Comparison of ENCODE assay signal across 8 cellular contexts in the genomic region with DNA sequence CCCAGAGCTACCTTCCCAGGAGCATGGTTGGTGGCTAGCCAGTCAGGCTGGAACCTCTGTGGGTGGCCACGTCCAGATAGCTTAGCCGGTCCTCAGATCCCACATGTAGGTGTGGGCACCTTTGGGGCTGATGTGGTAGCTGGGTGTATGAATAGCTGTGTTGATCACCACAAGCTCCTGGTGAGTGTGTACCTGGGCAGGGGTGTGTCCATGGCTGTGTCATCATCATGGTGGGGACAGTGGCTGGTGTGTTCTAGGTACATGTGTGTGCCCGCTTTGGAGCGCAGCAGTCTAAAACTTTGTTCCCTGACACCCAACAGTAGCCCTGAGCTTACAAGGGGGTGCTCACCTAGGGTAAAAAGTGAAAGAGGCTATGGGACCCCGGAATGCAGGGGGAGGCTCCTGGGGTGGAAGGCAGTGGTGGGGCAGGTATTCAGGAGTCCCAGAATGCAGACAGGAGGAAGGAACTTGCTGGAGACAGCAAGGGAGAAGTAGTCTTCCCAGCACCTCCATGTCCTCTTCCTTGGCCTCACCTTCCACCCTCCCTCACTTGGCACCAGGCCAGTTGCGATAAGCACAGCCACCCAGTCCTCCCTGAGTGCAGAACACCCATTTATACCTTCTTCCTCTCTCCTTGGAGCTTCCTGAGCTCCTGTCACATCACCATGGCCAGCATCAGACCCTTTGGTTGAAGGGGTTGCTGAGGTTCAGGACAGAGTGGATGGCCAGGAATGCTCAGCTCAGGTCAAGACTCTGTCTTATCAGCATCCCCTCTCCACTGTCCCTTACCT. TPM values are rescaled to one million over a fixed set of nuclear protein-coding genes. Genes with fewer than 3 reads are reported as not detected.
DNase-seq lines count a peak whose midpoint lies in the region; ATAC-seq and TF ChIP-seq lines count a peak whose summit lies in the region.

No MANE protein-coding gene starts in this region.

- no peak for ATAC-seq in HG02970 (IDR thresholded peaks at IDR 0.05; ENCODE audit: low FRiP score, unreplicated experiment)

- TF ChIP-seq CTCF in KMS-11 (conservative IDR thresholded peaks at IDR 0.05; ENCODE audit: low read depth, low read length), result no peak
- no peak for TF ChIP-seq CTCF in kidney epithelial cell (IDR thresholded peaks at IDR 0.05; ENCODE audit: insufficient read depth, low read length, poor library complexity, severe bottlenecking)

- H3K27ac Mint-ChIP-seq in activated naive CD4-positive, alpha-beta T cell treated with anti-CD3 and anti-CD28 coated beads, Interleukin-2, amount 50 U/mL, for 24 hours, result peak overlapping the region; percentile 97
- H3K27ac Mint-ChIP-seq in stimulated activated naive CD8-positive, alpha-beta T cell treated with anti-CD3 and anti-CD28 coated beads, Interleukin-15, Interleukin-2, amounts not matched to agents 100 ng/mL and 50 ng/mL, for 24 hours, result peak overlapping the region; percentile 100

- H3K36me3 Mint-ChIP-seq in activated naive CD4-positive, alpha-beta T cell treated with anti-CD3 and anti-CD28 coated beads, Interleukin-2, amount 50 U/mL, for 24 hours, result peaks cover 38% of the 10 kb centered on the region
- H3K36me3 Mint-ChIP-seq in stimulated activated naive CD8-positive, alpha-beta T cell treated with anti-CD3 and anti-CD28 coated beads, Interleukin-15, Interleukin-2, amounts not matched to agents 100 ng/mL and 50 ng/mL, for 24 hours (ENCODE audit: low read depth), result peaks cover 84% of the 10 kb centered on the region

- H3K4me2 ChIP-seq in KMS-11, result peak overlapping the region; percentile 54; the same call in 1 of the 2 replicates

- peak overlapping the region; percentile 96 for H3K4me3 Mint-ChIP-seq in activated naive CD4-positive, alpha-beta T cell treated with anti-CD3 and anti-CD28 coated beads, Interleukin-2, amount 50 U/mL, for 24 hours
- peak overlapping the region; percentile 99 for H3K4me3 Mint-ChIP-seq in stimulated activated naive CD8-positive, alpha-beta T cell treated with anti-CD3 and anti-CD28 coated beads, Interleukin-15, Interleukin-2, amounts not matched to agents 100 ng/mL and 50 ng/mL, for 24 hours

- H3K79me2 ChIP-seq in KMS-11 (ENCODE audit: insufficient read depth, low read depth), result no peaks in the 10 kb centered on the region

- no peaks in the 10 kb centered on the region for H3K27me3 ChIP-seq in KMS-11 (ENCODE audit: insufficient read depth, low read depth)
- H3K27me3 ChIP-seq in kidney epithelial cell (ENCODE audit: control insufficient read depth, insufficient read depth, low read length), result peaks cover 8% of the 10 kb centered on the region

- H3K9ac ChIP-seq in KMS-11, result no peak overlapping the region; the same call in 1 of the 2 replicates

- no peak overlapping the region for H2AFZ ChIP-seq in KMS-11 (ENCODE audit: low read depth)

- no peaks in the 10 kb centered on the region for H3K36me3 ChIP-seq in KMS-11 (ENCODE audit: insufficient read depth)
- H3K36me3 ChIP-seq in kidney epithelial cell (ENCODE audit: control insufficient read depth, insufficient read depth, low read length), result no peaks in the 10 kb centered on the region

- peaks cover 67% of the 10 kb centered on the region for H3K4me1 Mint-ChIP-seq in activated naive CD4-positive, alpha-beta T cell treated with anti-CD3 and anti-CD28 coated beads, Interleukin-2, amount 50 U/mL, for 24 hours
- peaks cover 60% of the 10 kb centered on the region for H3K4me1 Mint-ChIP-seq in stimulated activated naive CD8-positive, alpha-beta T cell treated with anti-CD3 and anti-CD28 coated beads, Interleukin-15, Interleukin-2, amounts not matched to agents 100 ng/mL and 50 ng/mL, for 24 hours (ENCODE audit: low read depth)

- H3K4me3 ChIP-seq in KMS-11 (IDR thresholded peaks at IDR 0.05; ENCODE audit: insufficient read depth, low read depth, low read length) (no peak overlapping the region), kidney epithelial cell (ENCODE audit: low read depth, low read length) (peak overlapping the region; percentile 63)

- H3K27ac ChIP-seq in KMS-11, result no peak overlapping the region

- no peak for DNase-seq in kidney epithelial cell (ENCODE audit: low read depth)
- DNase-seq in OCI-M2 (lab: John Stamatoyannopoulos, UW; ENCODE audit: unreplicated experiment), result no peak
- no peak for DNase-seq in GDM1 (lab: John Stamatoyannopoulos, UW)
- no peak for DNase-seq in SW 1271 (lab: John Stamatoyannopoulos, UW)

- peaks cover 23% of the 10 kb centered on the region for H3K4me1 ChIP-seq in KMS-11 (ENCODE audit: low read depth, poor library complexity, severe bottlenecking)

- H4K20me1 ChIP-seq in KMS-11 (ENCODE audit: insufficient read depth), result no peaks in the 10 kb centered on the region

- no peaks in the 10 kb centered on the region for H3K27me3 Mint-ChIP-seq in activated naive CD4-positive, alpha-beta T cell treated with anti-CD3 and anti-CD28 coated beads, Interleukin-2, amount 50 U/mL, for 24 hours
- H3K27me3 Mint-ChIP-seq in stimulated activated naive CD8-positive, alpha-beta T cell treated with anti-CD3 and anti-CD28 coated beads, Interleukin-15, Interleukin-2, amounts not matched to agents 100 ng/mL and 50 ng/mL, for 24 hours, result no peaks in the 10 kb centered on the region

- H3K9me3 Mint-ChIP-seq in activated naive CD4-positive, alpha-beta T cell treated with anti-CD3 and anti-CD28 coated beads, Interleukin-2, amount 50 U/mL, for 24 hours, result no peaks in the 10 kb centered on the region
- H3K9me3 Mint-ChIP-seq in stimulated activated naive CD8-positive, alpha-beta T cell treated with anti-CD3 and anti-CD28 coated beads, Interleukin-15, Interleukin-2, amounts not matched to agents 100 ng/mL and 50 ng/mL, for 24 hours, result no peaks in the 10 kb centered on the region

RNA-seq across cellular contexts. Expression of gene CISH, which starts 1.2 kb away (rescaled TPM):
- total RNA-seq in kidney epithelial cell, result 3.8 and 4.8 TPM in 2 replicates

RNA-seq across cellular contexts. Expression of gene MAPKAPK3, which starts 6.6 kb away (rescaled TPM):
- total RNA-seq in kidney epithelial cell, result 61.1 and 66.2 TPM in 2 replicates

RNA-seq across cellular contexts. Expression of gene HEMK1, which starts 41.1 kb away (rescaled TPM):
- total RNA-seq in kidney epithelial cell, result 15.3 and 15.6 TPM in 2 replicates

RNA-seq across cellular contexts. Expression of gene C3orf18, which starts 42.8 kb away (rescaled TPM):
- total RNA-seq in kidney epithelial cell, result 5.9 and 11.3 TPM in 2 replicates
